In the genomic region with DNA sequence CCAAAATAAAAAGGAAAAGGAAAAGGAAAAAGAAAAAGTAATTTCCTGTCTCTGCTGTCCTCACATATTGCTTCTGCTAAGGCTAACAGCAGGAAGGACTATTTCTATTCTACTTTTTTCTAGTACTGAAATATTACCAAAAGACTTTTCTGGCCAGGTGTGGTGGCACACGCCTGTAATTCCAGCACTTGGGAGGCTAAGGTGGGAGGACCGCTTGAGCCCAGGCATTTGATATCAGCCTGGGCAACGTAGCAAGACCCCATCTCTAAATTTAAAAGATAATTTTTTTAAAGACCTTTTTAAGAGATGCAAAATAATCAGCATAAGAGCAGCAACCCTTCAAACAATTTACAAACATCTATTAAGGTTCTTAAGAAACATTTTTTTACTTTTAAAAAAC, we compare ENCODE assay signal across 10 cellular contexts. TPM values are rescaled to one million over a fixed set of nuclear protein-coding genes. Genes with fewer than 3 reads are reported as not detected.
"Had no signal": no experiment of that assay in that cellular context is flagged by ENCODE, and none has a peak within 500 bp of the region (broad histone marks: within the 10 kb centered on the region; RNA-seq: fewer than 3 reads in every experiment).

No MANE protein-coding gene starts in this region.

- H3K4me2 ChIP-seq: GM23338 had no signal

- DNase-seq: H9, HCEC 1CT, HFFc6, IMR-90, KBM-7 had no signal

- H3K27ac Mint-ChIP-seq: GM23338, H9, HFFc6 had no signal

- FAIRE-seq: H1, H54 had no signal

- H3K4me1 Mint-ChIP-seq: GM23338, H9 had no signal

- H3K4me3 ChIP-seq: GM23338 had no signal

- H2AFZ ChIP-seq: GM23338 had no signal

- H3K4me3 Mint-ChIP-seq: GM23338, H9, HFFc6 had no signal

- H3K27ac ChIP-seq: HL-60 had no signal

- H3K9me3 Mint-ChIP-seq: GM23338, H9, HFFc6 had no signal

- ATAC-seq: GM23338 had no signal

RNA-seq across cellular contexts. Expression of a gene that starts 32.9 kb away (rescaled TPM):
- total RNA-seq: GM23338, H1, H9, HT1080 had no signal
- polyA plus RNA-seq: GM23338, H1 had no signal
